Comparison of ENCODE assay signal across 26 cellular contexts in genomic region chr21:44740721-44741120, GRCh38. TPM values are rescaled to one million over a fixed set of nuclear protein-coding genes. Genes with fewer than 3 reads are reported as not detected.
DNase-seq lines count a peak whose midpoint lies in the region; TF ChIP-seq lines count a peak whose summit lies in the region.
"Had no signal": no experiment of that assay in that cellular context is flagged by ENCODE, and none has a peak within 500 bp of the region (broad histone marks: within the 10 kb centered on the region; RNA-seq: fewer than 3 reads in every experiment).

No MANE protein-coding gene starts in this region.

- H3K27ac ChIP-seq in H9 (ENCODE audit: insufficient read length, low read depth, low read length) (no peak overlapping the region), breast epithelium (no peak overlapping the region)
- H3K27ac ChIP-seq: HL-60 had no signal

- peaks cover 0 to 4% (median 3%) of the 10 kb centered on the region in 3 experiments; a peak in 2 of 7 replicates for H3K36me3 Mint-ChIP-seq in H9 (ENCODE audit: insufficient read depth in 1 of 3, low read depth in 3 of 3)
- H3K36me3 Mint-ChIP-seq: CD8-positive, alpha-beta memory T cell had no signal

- H3K4me3 ChIP-seq in breast epithelium = no peak overlapping the region
- H3K4me3 ChIP-seq: HAP-1 had no signal

- H3K23ac ChIP-seq in H9 (ENCODE audit: insufficient read length, low read depth, low read length) = no peak overlapping the region

- H3K27ac Mint-ChIP-seq in H9 = peak overlapping the region in 1 of 3 experiments; percentile 32; a peak in 1 of 7 replicates

- H3K14ac ChIP-seq in H9 (ENCODE audit: insufficient read depth, low read length) = no peak overlapping the region; the same call in 1 of the 2 replicates

- no peak overlapping the region for H3T11ph ChIP-seq in H9 (ENCODE audit: low read length)

- H2BK12ac ChIP-seq in H9 (ENCODE audit: insufficient read length, low read depth, low read length) = no peak overlapping the region

- no peak overlapping the region for H3K4ac ChIP-seq in H9 (ENCODE audit: low read depth, low read length)

- H3K27me3 ChIP-seq in H9 (ENCODE audit: insufficient read depth, low read length) = no peaks in the 10 kb centered on the region
- no peaks in the 10 kb centered on the region for H3K27me3 ChIP-seq in breast epithelium

- no peak overlapping the region for H2BK120ac ChIP-seq in H9 (ENCODE audit: low read depth, low read length, poor library complexity, severe bottlenecking)

- no peaks in the 10 kb centered on the region for H4K20me1 ChIP-seq in H9 (ENCODE audit: control insufficient read depth, insufficient read depth, insufficient read length)

- H4K8ac ChIP-seq in H9 (replicated peaks; ENCODE audit: insufficient read length, low read depth, low read length) = no peak overlapping the region

- no peak overlapping the region for H3K4me3 Mint-ChIP-seq in H9
- H3K4me3 Mint-ChIP-seq: CD8-positive, alpha-beta memory T cell had no signal

- H3K9me3 Mint-ChIP-seq in H9 = peaks cover 0 to 20% of the 10 kb centered on the region in 2 experiments; a peak in 3 of 5 replicates
- H3K9me3 Mint-ChIP-seq: CD8-positive, alpha-beta memory T cell had no signal

- H3K36me3 ChIP-seq in breast epithelium = no peaks in the 10 kb centered on the region
- H3K36me3 ChIP-seq: HAP-1 had no signal

- TF ChIP-seq POLR2A in breast epithelium (IDR thresholded peaks at IDR 0.05) = no peak

- no peaks in the 10 kb centered on the region for H3K79me2 ChIP-seq in H9 (ENCODE audit: insufficient read depth, low read length)

- H3K9me3 ChIP-seq in H9 (ENCODE audit: control insufficient read depth, low read depth, low read length) (peaks cover 8% of the 10 kb centered on the region), breast epithelium (peaks cover 43 to 48% of the 10 kb centered on the region in 2 donors)
- H3K9me3 ChIP-seq: HAP-1 had no signal

- intact Hi-C loops in breast epithelium (cut with DNase I; ENCODE audit: low total_unique reads) = loop anchor here (5.0 kb wide), 1 partner anchor 103 kb away; the partner anchor contains the start of gene KRTAP10-10

- H3K18ac ChIP-seq in H9 (ENCODE audit: insufficient read length, low read depth, low read length) = no peak overlapping the region

- peaks cover 6% of the 10 kb centered on the region for H3K27me3 Mint-ChIP-seq in H9 (ENCODE audit: low read depth)

- H3K23me2 ChIP-seq in H9 (ENCODE audit: insufficient read length, low read depth, low read length, poor library complexity, severe bottlenecking) = no peaks in the 10 kb centered on the region

- H3K4me1 ChIP-seq in H9 (ENCODE audit: insufficient read depth, low read length) (no peaks in the 10 kb centered on the region), breast epithelium (no peaks in the 10 kb centered on the region)
- H3K4me1 ChIP-seq: HAP-1 had no signal

- H2AK5ac ChIP-seq in H9 (ENCODE audit: insufficient read length, low read length) = no peak overlapping the region

- H3K4me2 ChIP-seq in H9 (ENCODE audit: insufficient read depth, insufficient read length, low read length) = no peak overlapping the region

- no peak overlapping the region for H3K56ac ChIP-seq in H9 (ENCODE audit: insufficient read length, low read depth, low read length)

- no peak overlapping the region for H2BK15ac ChIP-seq in H9 (ENCODE audit: low read depth, low read length)

- DNase-seq in activated effector memory CD4-positive, alpha-beta T cell treated with anti-CD3 and anti-CD28 coated beads, Interleukin-2, amount 50 U/mL, for 16 hours = peak; percentile 27
- DNase-seq in activated effector memory CD4-positive, alpha-beta T cell treated with Interleukin-2 at 50 U/mL for 16 hours = no peak
- DNase-seq in H9 = peak; percentile 13
- DNase-seq in mesenteric fat pad (ENCODE audit: low spot score) = peak; percentile 35
- no peak for DNase-seq in OCI-M2 (lab: John Stamatoyannopoulos, UW; ENCODE audit: unreplicated experiment)
- no peak for DNase-seq in breast epithelium (ENCODE audit: low spot score in 2 of 2)
- no peak for DNase-seq in T-helper 2 cell
- DNase-seq: 8988T; AML-193; C1 segment of cervical spinal cord; Calu3; CD8-positive, alpha-beta memory T cell; EL; GF-D8; KBM-7; NCI-H1092 treated with DMSO at 0.1 percent for 48 hours; NCI-H146; NCI-H2029; NCI-H226; NCI-H510A treated with DMSO at 0.1 percent for 48 hours; OCI-M1; SHP77; SW 1271 had no signal

- no peak overlapping the region for H2BK20ac ChIP-seq in H9 (ENCODE audit: low read depth, low read length, poor library complexity, severe bottlenecking)

- TF ChIP-seq CTCF in H9 (conservative IDR thresholded peaks at IDR 0.05) (no peak), breast epithelium (IDR thresholded peaks at IDR 0.05) (no peak)

- peaks cover 43 to 45% of the 10 kb centered on the region in 2 experiments for H3K4me1 Mint-ChIP-seq in H9

- H2BK5ac ChIP-seq in H9 (ENCODE audit: insufficient read length, low read length) = no peak overlapping the region

- H3K9ac ChIP-seq in H9 (ENCODE audit: extremely low read depth, insufficient read length, low read length) = no peak overlapping the region

- no peak overlapping the region for H2AFZ ChIP-seq in H9 (ENCODE audit: low read length)

- no CpG with 5 or more reads among the region's 8 CpGs for WGBS in H9 (ENCODE audit: extremely low coverage, insufficient read length, low lambda C conversion rate)

- no peak overlapping the region for H4K5ac ChIP-seq in H9 (ENCODE audit: insufficient read length, low read depth, low read length)

- no peaks in the 10 kb centered on the region for H3K79me1 ChIP-seq in H9 (ENCODE audit: insufficient read depth, low read depth, low read length, poor library complexity, severe bottlenecking)

- no peak overlapping the region for H4K91ac ChIP-seq in H9 (ENCODE audit: insufficient read length, low read depth, low read length)

RNA-seq across cellular contexts. Expression of gene TSPEAR, which starts 29.3 kb away (rescaled TPM):
- total RNA-seq in H9 (2021) (1.2 and 1.3 TPM in 2 replicates), mesenteric fat pad (not detected), breast epithelium (under 1 TPM in 1 of 3 donors, not detected in 2; 0.15 TPM)
- total RNA-seq: Calu3; CD8-positive, alpha-beta memory T cell; HT1080 had no signal

RNA-seq across cellular contexts. Expression of gene KRTAP10-12, which starts 43.7 kb away (rescaled TPM):
- total RNA-seq in H9 (2021) = not detected in 2 replicates
- total RNA-seq in mesenteric fat pad = not detected
- not detected for total RNA-seq in breast epithelium
- total RNA-seq: Calu3; CD8-positive, alpha-beta memory T cell; HT1080 had no signal

RNA-seq across cellular contexts. Expression of gene KRTAP12-1, which starts 58.8 kb away (rescaled TPM):
- total RNA-seq in H9 (2021) (not detected in 2 replicates), mesenteric fat pad (not detected), breast epithelium (not detected)
- total RNA-seq: Calu3; CD8-positive, alpha-beta memory T cell; HT1080 had no signal

Comparison
In these comparisons a context has a peak if more than half of its experiments do, and no peak if none do; other contexts are left out.
1. DNase-seq: peak in activated effector memory CD4-positive, alpha-beta T cell treated with anti-CD3 and anti-CD28 coated beads, Interleukin-2, amount 50 U/mL, for 16 hours (single experiment), H9 (single experiment) and mesenteric fat pad (single experiment); none in activated effector memory CD4-positive, alpha-beta T cell treated with Interleukin-2 at 50 U/mL for 16 hours (single experiment), OCI-M2 (single experiment), breast epithelium (0 of 2) and T-helper 2 cell (0 of 5).